Comparison of ENCODE assay signal across 16 cellular contexts in genomic region chr12:108296933-108297332, GRCh38. TPM values are rescaled to one million over a fixed set of nuclear protein-coding genes. Genes with fewer than 3 reads are reported as not detected.
A peak's percentile ranks its signal among the peaks of the same experiment; 100 is the strongest.
DNase-seq lines count a peak whose midpoint lies in the region; ATAC-seq, FAIRE-seq and TF ChIP-seq lines count a peak whose summit lies in the region.
"Had no signal": no experiment of that assay in that cellular context is flagged by ENCODE, and none has a peak within 500 bp of the region (broad histone marks: within the 10 kb centered on the region; RNA-seq: fewer than 3 reads in every experiment).

No MANE protein-coding gene starts in this region.

- H2AFZ ChIP-seq in HepG2 (ENCODE audit: low read length) = no peak overlapping the region

- H3K36me3 ChIP-seq in right lobe of liver (no peaks in the 10 kb centered on the region), HepG2 (replicated peaks in 1 of 2; ENCODE audit: control insufficient read depth in 1 of 2, insufficient read depth in 2 of 2, low read length in 2 of 2) (no peaks in the 10 kb centered on the region), prostate gland (no peaks in the 10 kb centered on the region)

- in situ Hi-C loops in HepG2 (cut with HindIII; ENCODE audit: extremely low pct_ligation_motif_present, low pct_unique_long_range_greater_than_20kb) (loop anchor here (5.0 kb wide), 1 partner anchor 160 kb away; no protein-coding TSS in a partner anchor), SK-MEL-5 (cut with HindIII; ENCODE audit: low pct_unique_long_range_greater_than_20kb, low sequenced_read_pairs) (no loop called here)

- no peak overlapping the region for H3K9ac ChIP-seq in HepG2 (ENCODE audit: insufficient read depth, low read depth, low read length)

- peaks cover 20 to 27% (median 26%) of the 10 kb centered on the region in 3 donors for H3K36me3 Mint-ChIP-seq in immature natural killer cell

- no peak for TF ChIP-seq CTCF in right lobe of liver (IDR thresholded peaks at IDR 0.05)
- no peak for TF ChIP-seq CTCF in HepG2 (CRISPR knock-in tag; IDR thresholded peaks at IDR 0.05)
- TF ChIP-seq CTCF in prostate gland (IDR thresholded peaks at IDR 0.05) = no peak

- H3K27me3 ChIP-seq in right lobe of liver = no peaks in the 10 kb centered on the region
- H3K27me3 ChIP-seq in HepG2 (ENCODE audit: control insufficient read depth in 1 of 2, insufficient read depth in 2 of 2, low read length in 2 of 2) = peaks cover 0 to 5% of the 10 kb centered on the region in 2 experiments; a peak in 1 of 5 replicates
- H3K27me3 ChIP-seq in prostate gland (replicated peaks; ENCODE audit: insufficient read depth) = no peaks in the 10 kb centered on the region

- no peak for TF ChIP-seq EP300 in HepG2 (IDR thresholded peaks at IDR 0.05; ENCODE audit: low read depth in 2 of 2, low read length in 2 of 2)
- TF ChIP-seq EP300 in HepG2 (CRISPR knock-in tag; IDR thresholded peaks at IDR 0.05; ENCODE audit: borderline replicate concordance) = no peak

- intact Hi-C loops in right lobe of liver (cut with DNase I) = no loop called here
- intact Hi-C loops in HepG2 (cut with micrococcal nuclease; ENCODE audit: unreplicated experiment) = no loop called here
- intact Hi-C loops in prostate gland (cut with DNase I) = no loop called here

- ATAC-seq in right lobe of liver (peak; percentile 16 to 62 (median 40)), HepG2 (no peak)

- no peaks in the 10 kb centered on the region for H3K79me2 ChIP-seq in HepG2 (ENCODE audit: insufficient read depth, low read length)

- peak overlapping the region; percentile 66 to 78 (median 70) for H3K4me3 Mint-ChIP-seq in immature natural killer cell
- H3K4me3 Mint-ChIP-seq: HFFc6 had no signal

- no TSS peak for BruUV-seq in HepG2 (replicated peaks; lab: Mats Ljungman, UMichigan)

- no peak for FAIRE-seq in HepG2 (lab: Jason Lieb, UNC)

- H3K4me3 ChIP-seq in right lobe of liver (no peak overlapping the region), HepG2 (replicated peaks in 1 of 3; ENCODE audit: insufficient read depth in 1 of 3, low read depth in 2 of 3, low read length in 3 of 3) (no peak overlapping the region), prostate gland (no peak overlapping the region)

- peaks cover 99 to 100% of the 10 kb centered on the region in 2 donors for H3K4me1 Mint-ChIP-seq in immature natural killer cell

- no peak for TF ChIP-seq POLR2A in right lobe of liver (IDR thresholded peaks at IDR 0.05)
- no peak for TF ChIP-seq POLR2A in HepG2 (IDR thresholded peaks at IDR 0.05; ENCODE audit: insufficient read depth in 1 of 2, low read depth in 2 of 2, low read length in 2 of 2)
- no peak for TF ChIP-seq POLR2A in prostate gland (IDR thresholded peaks at IDR 0.05)

- POLR2A ChIA-PET in HepG2 (lab: Yijun Ruan, JAX) = no interaction called here

- no peaks in the 10 kb centered on the region for H4K20me1 ChIP-seq in HepG2 (ENCODE audit: insufficient read depth, low read length)

- H3K4me1 ChIP-seq in right lobe of liver (no peaks in the 10 kb centered on the region), HepG2 (ENCODE audit: insufficient read depth, low read length) (peaks cover 1% of the 10 kb centered on the region), prostate gland (replicated peaks) (no peaks in the 10 kb centered on the region)

- no peaks in the 10 kb centered on the region for H3K9me3 ChIP-seq in right lobe of liver
- H3K9me3 ChIP-seq in HepG2 (ENCODE audit: low read length) = no peaks in the 10 kb centered on the region
- H3K9me3 ChIP-seq in prostate gland = no peaks in the 10 kb centered on the region
- H3K9me3 ChIP-seq: Caco-2 had no signal

- DNase-seq in right lobe of liver = no peak
- DNase-seq in HepG2 (ENCODE audit: low spot score) = no peak
- DNase-seq in SK-MEL-5 (ENCODE audit: low read depth, low spot score) = peak; percentile 16
- DNase-seq in immature natural killer cell = peak in 1 of 3 donors; percentile 37
- no peak for DNase-seq in prostate gland (ENCODE audit: low spot score)
- DNase-seq in putamen (ENCODE audit: low spot score) = no peak
- no peak for DNase-seq in activated T-cell treated with anti-CD3 and anti-CD28 coated beads, Interleukin-2, amount 50 U/mL, for 48 hours
- DNase-seq: ACHN, Caco-2, DND-41, GDM1, HCEC 1CT, HFFc6 had no signal

- 34% methylated on average over 3 of the region's 3 CpGs for WGBS in right lobe of liver (ENCODE audit: insufficient coverage, low coverage, low lambda C conversion rate, missing lambda C conversion rate)
- 57% methylated on average over 3 of the region's 3 CpGs for WGBS in HepG2 (ENCODE audit: low lambda C conversion rate)
- WGBS in prostate gland = 51% methylated on average over 3 of the region's 3 CpGs

- H3K9me3 Mint-ChIP-seq in immature natural killer cell = peaks cover 0 to 2% (median 0%) of the 10 kb centered on the region in 6 donors
- H3K9me3 Mint-ChIP-seq: CD8-positive, alpha-beta memory T cell had no signal

- TF ChIP-seq RAD21 in HepG2 (CRISPR knock-in tag; IDR thresholded peaks at IDR 0.05) = no peak

- no peak overlapping the region for H3K4me2 ChIP-seq in HepG2 (ENCODE audit: low read depth, low read length)

- H3K27ac ChIP-seq in right lobe of liver = no peak overlapping the region
- H3K27ac ChIP-seq in HepG2 (ENCODE audit: extremely low read length, insufficient read depth, low read length) = no peak overlapping the region
- no peak overlapping the region for H3K27ac ChIP-seq in prostate gland
- H3K27ac ChIP-seq: C4-2B had no signal

- peak overlapping the region; percentile 91 to 97 (median 95) for H3K27ac Mint-ChIP-seq in immature natural killer cell
- H3K27ac Mint-ChIP-seq: HFFc6 had no signal

- CTCF ChIA-PET in HepG2 (lab: Yijun Ruan, JAX; ENCODE audit: low intra/inter-chr PET ratio, low total read pairs) = no interaction called here

- peaks cover 8 to 23% (median 11%) of the 10 kb centered on the region in 3 donors for H3K27me3 Mint-ChIP-seq in immature natural killer cell (ENCODE audit: low read depth in 3 of 3)

TF ChIP-seq in HepG2, 621 proteins besides CTCF, POLR2A, EP300 and RAD21 (continues in another document):
- TF ChIP-seq ELF1 (CRISPR knock-in tag; IDR thresholded peaks at IDR 0.05) (no peak), RELA (CRISPR knock-in tag; IDR thresholded peaks at IDR 0.05) (no peak), SMAD3 (CRISPR knock-in tag; IDR thresholded peaks at IDR 0.05) (no peak), RFX5 (IDR thresholded peaks at IDR 0.05; ENCODE audit: low read depth, low read length) (no peak), MTA3 (CRISPR knock-in tag; IDR thresholded peaks at IDR 0.05) (no peak), KLF16 (CRISPR knock-in tag; IDR thresholded peaks at IDR 0.05) (no peak), ZHX1 (CRISPR knock-in tag; IDR thresholded peaks at IDR 0.05; ENCODE audit: low read depth) (no peak)

RNA-seq across cellular contexts. Expression of gene CMKLR1, which starts 42.2 kb away (rescaled TPM):
- total RNA-seq in right lobe of liver (1 to 10 TPM; 1.5 to 8.2 (median 4.2) TPM), HepG2 (2016; rRNA removed; fragmentation: Illumina TruSeq; extraction: Trizol) (not detected in 2 replicates), prostate gland (1 to 10 TPM; 3.3 to 9.1 TPM)
- not detected in 2 replicates for total RNA-seq in HepG2 (2016; cell fraction: cytosol; rRNA removed; fragmentation: Illumina TruSeq; extraction: Trizol; ENCODE audit: low read depth)
- not detected in 2 replicates for total RNA-seq in HepG2 (2016; cell fraction: insoluble cytoplasmic fraction; rRNA removed; fragmentation: Illumina TruSeq; extraction: Trizol)
- not detected in 2 replicates for total RNA-seq in HepG2 (2016; cell fraction: membrane; rRNA removed; fragmentation: Illumina TruSeq; extraction: Trizol)
- total RNA-seq in HepG2 (2016; cell fraction: nucleus; rRNA removed; fragmentation: Illumina TruSeq; extraction: Trizol) = not detected in 2 replicates
- polyA plus RNA-seq in HepG2 (2011; rRNA removed) (not detected in 2 replicates), immature natural killer cell (10 to 100 TPM; 32.5 to 83.7 (median 49.6) TPM)
- 0.03 TPM in 1 of 2 replicates, not detected in the other for polyA plus RNA-seq in HepG2 (2011; cell fraction: cytosol; rRNA removed)
- polyA plus RNA-seq in HepG2 (2011; cell fraction: nucleus; rRNA removed) = not detected in 2 replicates
- polyA plus RNA-seq in HepG2 (2012) = not detected in 2 replicates
- polyA plus RNA-seq in HepG2 (2016; cell fraction: cytosol; fragmentation: Illumina TruSeq; extraction: Trizol; ENCODE audit: low read depth) = not detected in 2 replicates
- not detected in 2 replicates for polyA plus RNA-seq in HepG2 (2016; cell fraction: insoluble cytoplasmic fraction; fragmentation: Illumina TruSeq; extraction: Trizol; ENCODE audit: low read depth)
- not detected in 2 replicates for polyA plus RNA-seq in HepG2 (2016; cell fraction: membrane; fragmentation: Illumina TruSeq; extraction: Trizol; ENCODE audit: low read depth)
- not detected in 2 replicates for polyA plus RNA-seq in HepG2 (2016; cell fraction: nucleus; fragmentation: Illumina TruSeq; extraction: Trizol; ENCODE audit: insufficient read depth, low read depth)
- not detected in 2 replicates for polyA minus RNA-seq in HepG2 (2011; rRNA and poly(A)+ RNA removed; ENCODE audit: low replicate concordance)
- not detected in 2 replicates for polyA minus RNA-seq in HepG2 (2011; cell fraction: cytosol; rRNA and poly(A)+ RNA removed)
- polyA minus RNA-seq in HepG2 (2011; cell fraction: nucleus; rRNA and poly(A)+ RNA removed) = not detected in 2 replicates
- total RNA-seq in SK-MEL-5 (2014; rRNA removed; shearing (Covaris generic)) = not detected in 2 replicates
- polyA plus RNA-seq in SK-MEL-5 (2015; cell fraction: cytosol; rRNA removed) = not detected in 2 replicates
- polyA plus RNA-seq in SK-MEL-5 (2015; cell fraction: nucleus; rRNA removed) = not detected in 2 replicates
- total RNA-seq: A172, Caco-2, HFFc6 had no signal
